14 cellular contexts compared by ENCODE assay signal in genomic region chr22:44088976-44089570, GRCh38.
DNase-seq lines count a peak whose midpoint lies in the region; ATAC-seq and TF ChIP-seq lines count a peak whose summit lies in the region.
"Had no signal": no experiment of that assay in that cellular context is flagged by ENCODE, and none has a peak within 500 bp of the region (broad histone marks: within the 10 kb centered on the region; RNA-seq: fewer than 3 reads in every experiment).

No MANE protein-coding gene starts in this region.

- no peak overlapping the region for H3K27ac Mint-ChIP-seq in naive thymus-derived CD4-positive, alpha-beta T cell

- intact Hi-C loops in mucosa of descending colon (cut with DNase I, micrococcal nuclease): loop anchor here (10.0 kb wide), 2 partner anchors 94 to 536 kb away; no protein-coding TSS in a partner anchor
- intact Hi-C loops in naive thymus-derived CD4-positive, alpha-beta T cell (cut with micrococcal nuclease): loop anchor here in 1 of 2 donors (10.0 kb wide), 1 partner anchor 96 kb away; the partner anchor contains the start of gene PARVG

- peak; percentile 26 for DNase-seq in BJ (ENCODE audit: low read depth)
- peak; percentile 21 for DNase-seq in T1000 (lab: John Stamatoyannopoulos, UW)
- peak; percentile 18 for DNase-seq in fibroblast of pulmonary artery (ENCODE audit: low read depth)
- DNase-seq in non-pigmented ciliary epithelial cell (ENCODE audit: low read depth): peak; percentile 17
- DNase-seq in mucosa of descending colon: no peak
- DNase-seq in SK-N-DZ (ENCODE audit: low spot score): no peak
- no peak for DNase-seq in naive thymus-derived CD4-positive, alpha-beta T cell
- DNase-seq: activated CD4-positive, CD25-positive, alpha-beta regulatory T cell; activated effector memory CD4-positive, alpha-beta T cell treated with Interleukin-2 at 50 U/mL for 16 hours; NCI-H1417 treated with DMSO at 0.1 percent for 48 hours; Peyer's patch had no signal

- no peak for ATAC-seq in mucosa of descending colon
- no peak for ATAC-seq in naive thymus-derived CD4-positive, alpha-beta T cell
- ATAC-seq in HG03457 (IDR thresholded peaks at IDR 0.05; ENCODE audit: unreplicated experiment): no peak

- no peak overlapping the region for H3K4me3 Mint-ChIP-seq in naive thymus-derived CD4-positive, alpha-beta T cell

- no peak overlapping the region for H3K27ac ChIP-seq in naive thymus-derived CD4-positive, alpha-beta T cell (ENCODE audit: low read depth, low read length)
- H3K27ac ChIP-seq: BLaER1 treated with 17β-estradiol and CSF1 and Interleukin-3, amounts not matched to agents 10 nM and 100 nM; parathyroid adenoma; Peyer's patch had no signal

- no peaks in the 10 kb centered on the region for H3K27me3 ChIP-seq in BJ (ENCODE audit: control insufficient read depth, insufficient read depth, low read length)
- H3K27me3 ChIP-seq in naive thymus-derived CD4-positive, alpha-beta T cell (ENCODE audit: control insufficient read depth in 2 of 2, insufficient read depth in 2 of 2, low read length in 2 of 2): no peaks in the 10 kb centered on the region
- H3K27me3 ChIP-seq: BLaER1 treated with 17β-estradiol and CSF1 and Interleukin-3, amounts not matched to agents 10 nM and 100 nM; Peyer's patch had no signal

- TF ChIP-seq CTCF in BJ (IDR thresholded peaks at IDR 0.05; ENCODE audit: insufficient read depth, low read depth, low read length) (no peak), fibroblast of pulmonary artery (IDR thresholded peaks at IDR 0.05; ENCODE audit: low read length, missing control alignments) (no peak), mucosa of descending colon (IDR thresholded peaks at IDR 0.05) (no peak)

- no peak overlapping the region for H3K4me3 ChIP-seq in BJ (ENCODE audit: low read depth, low read length)
- no peak overlapping the region for H3K4me3 ChIP-seq in fibroblast of pulmonary artery (replicated peaks; ENCODE audit: low read depth, low read length)
- H3K4me3 ChIP-seq in mucosa of descending colon: no peak overlapping the region
- H3K4me3 ChIP-seq in naive thymus-derived CD4-positive, alpha-beta T cell (ENCODE audit: low read length): no peak overlapping the region
- H3K4me3 ChIP-seq: BLaER1 treated with 17β-estradiol and CSF1 and Interleukin-3, amounts not matched to agents 10 nM and 100 nM; Peyer's patch had no signal

- peaks cover 0 to 3% (median 0%) of the 10 kb centered on the region in 5 donors for H3K36me3 Mint-ChIP-seq in naive thymus-derived CD4-positive, alpha-beta T cell

- H3K27me3 Mint-ChIP-seq in naive thymus-derived CD4-positive, alpha-beta T cell: no peaks in the 10 kb centered on the region

- no peaks in the 10 kb centered on the region for H3K4me1 ChIP-seq in mucosa of descending colon (ENCODE audit: low read depth)
- H3K4me1 ChIP-seq in naive thymus-derived CD4-positive, alpha-beta T cell (ENCODE audit: control insufficient read depth in 2 of 2, insufficient read depth in 2 of 2, low read length in 2 of 2): no peaks in the 10 kb centered on the region
- H3K4me1 ChIP-seq: parathyroid adenoma, Peyer's patch had no signal

- H3K9me3 Mint-ChIP-seq in naive thymus-derived CD4-positive, alpha-beta T cell: peaks cover 0 to 11% (median 2%) of the 10 kb centered on the region in 11 donors

- POLR2A ChIA-PET in BJ (lab: Charles Lee): no interaction called here
- POLR2A ChIA-PET in naive thymus-derived CD4-positive, alpha-beta T cell (lab: Charles Lee): no interaction called here

- CTCF ChIA-PET in BJ (lab: Yijun Ruan, JAX): no interaction called here
- CTCF ChIA-PET in naive thymus-derived CD4-positive, alpha-beta T cell (lab: Charles Lee): no interaction called here

- H3K36me3 ChIP-seq in BJ (ENCODE audit: control insufficient read depth, insufficient read depth, low read length) (no peaks in the 10 kb centered on the region), mucosa of descending colon (ENCODE audit: low read depth) (no peaks in the 10 kb centered on the region)
- H3K36me3 ChIP-seq in naive thymus-derived CD4-positive, alpha-beta T cell (ENCODE audit: control insufficient read depth in 2 of 3, insufficient read depth in 3 of 3, low read length in 3 of 3): no peaks in the 10 kb centered on the region
- H3K36me3 ChIP-seq: Peyer's patch had no signal

- no peaks in the 10 kb centered on the region for H3K9me3 ChIP-seq in mucosa of descending colon
- no peaks in the 10 kb centered on the region for H3K9me3 ChIP-seq in naive thymus-derived CD4-positive, alpha-beta T cell (ENCODE audit: control insufficient read depth in 2 of 3, low read length in 3 of 3)

- peaks cover 0 to 9% (median 5%) of the 10 kb centered on the region in 7 donors for H3K4me1 Mint-ChIP-seq in naive thymus-derived CD4-positive, alpha-beta T cell

Comparison
In these comparisons a context has a peak if more than half of its experiments do, and no peak if none do; other contexts are left out.
1. DNase-seq: peak in BJ (single experiment), T1000 (single experiment), fibroblast of pulmonary artery (single experiment) and non-pigmented ciliary epithelial cell (single experiment); none in mucosa of descending colon (0 of 3), SK-N-DZ (single experiment) and naive thymus-derived CD4-positive, alpha-beta T cell (0 of 9).